Comparison of ENCODE assay signal across 1 cellular context in genomic region chr13:113562866-113563265, GRCh38.
A peak's percentile ranks its signal among the peaks of the same experiment; 100 is the strongest.
TF ChIP-seq lines count a peak whose summit lies in the region.

No MANE protein-coding gene starts in this region.

TF ChIP-seq in K562, 482 proteins besides CTCF, POLR2A, EP300 and RAD21:
- TF ChIP-seq PKNOX1 (IDR thresholded peaks at IDR 0.05): peak; percentile 80
- TF ChIP-seq FOXK1 (CRISPR knock-in tag; IDR thresholded peaks at IDR 0.05; ENCODE audit: borderline replicate concordance): no peak
- TF ChIP-seq PHB2 (IDR thresholded peaks at IDR 0.05; ENCODE audit: low read depth): no peak
- no peak for TF ChIP-seq ZNF583 (CRISPR knock-in tag; IDR thresholded peaks at IDR 0.05)
- no peak for TF ChIP-seq PBX2 (CRISPR knock-in tag; IDR thresholded peaks at IDR 0.05; ENCODE audit: low read depth)
- TF ChIP-seq PBX2 (tag; conservative IDR thresholded peaks at IDR 0.05; ENCODE audit: low read depth): peak; percentile 68
- TF ChIP-seq ARHGAP35 (IDR thresholded peaks at IDR 0.05; ENCODE audit: partially characterized antibody): no peak
- TF ChIP-seq MEIS2 (IDR thresholded peaks at IDR 0.05; ENCODE audit: partially characterized antibody): peak; percentile 84
- no peak for TF ChIP-seq NFYB (IDR thresholded peaks at IDR 0.05; ENCODE audit: extremely low read depth, insufficient read length)
